ENCODE assay signal across 16 cellular contexts in genomic region chr4:76584235-76585152, GRCh38.
DNase-seq lines count a peak whose midpoint lies in the region; ATAC-seq, FAIRE-seq and TF ChIP-seq lines count a peak whose summit lies in the region.
"Had no signal": no experiment of that assay in that cellular context is flagged by ENCODE, and none has a peak within 500 bp of the region (broad histone marks: within the 10 kb centered on the region; RNA-seq: fewer than 3 reads in every experiment).

No MANE protein-coding gene starts in this region.

- intact Hi-C loops in uterus (cut with DNase I; ENCODE audit: low total_unique reads) (no loop called here), cardiac septum (cut with DNase I) (loop anchor here (5.0 to 10.0 kb wide), 4 partner anchors 60 to 360 kb away; partner anchors contain the start of gene SEPTIN11)

- H2AFZ ChIP-seq in SK-N-SH (ENCODE audit: low read depth) (no peak overlapping the region), H1 (ENCODE audit: low read length) (no peak overlapping the region)

- H3K4me2 ChIP-seq in SK-N-SH, result no peak overlapping the region
- no peak overlapping the region for H3K4me2 ChIP-seq in H1 (ENCODE audit: insufficient read depth in 1 of 2, low read depth in 2 of 2, low read length in 2 of 2)

- H2BK15ac ChIP-seq in H1 (ENCODE audit: low read length), result no peak overlapping the region

- no peak overlapping the region for H3K4ac ChIP-seq in H1 (replicated peaks; ENCODE audit: insufficient read length, low read depth, low read length)

- no peaks in the 10 kb centered on the region for H3K9me3 ChIP-seq in SK-N-SH
- H3K9me3 ChIP-seq in H1 (ENCODE audit: insufficient read depth in 2 of 2, low read depth in 1 of 2, low read length in 1 of 2), result no peaks in the 10 kb centered on the region
- no peaks in the 10 kb centered on the region for H3K9me3 ChIP-seq in uterus
- H3K9me3 ChIP-seq: A549 had no signal

- TF ChIP-seq CTCF in SK-N-SH (IDR thresholded peaks at IDR 0.05) (no peak), H1 (IDR thresholded peaks at IDR 0.05; ENCODE audit: control extremely low read depth in 1 of 3, insufficient read depth in 1 of 3, low read depth in 1 of 3, low read length in 3 of 3) (no peak), nephron progenitor cell (IDR thresholded peaks at IDR 0.05) (no peak), uterus (IDR thresholded peaks at IDR 0.05) (no peak)

- H3K79me2 ChIP-seq in SK-N-SH (ENCODE audit: insufficient read depth) (no peaks in the 10 kb centered on the region), H1 (ENCODE audit: control insufficient read depth in 1 of 2, insufficient read depth in 2 of 2, low read length in 2 of 2) (no peaks in the 10 kb centered on the region)

- DNase-seq in SK-N-SH (no peak), H1 (ENCODE audit: low read depth in 1 of 2, low spot score in 2 of 2) (no peak), nephron progenitor cell (no peak), uterus (peak; percentile 33 to 50), NCI-H2227 treated with DMSO at 0.1 percent for 48 hours (lab: John Stamatoyannopoulos, UW) (no peak), hypothalamus (lab: John Stamatoyannopoulos, UW) (no peak), cardiac septum (ENCODE audit: low spot score) (no peak)
- DNase-seq: aorta; CD8-positive, alpha-beta T cell; NCI-H2171 treated with DMSO at 0.1 percent for 48 hours; stimulated activated CD4-positive, alpha-beta T cell treated with anti-CD3 and anti-CD28 coated beads, Interleukin-2, amount 100 ng/mL, for 24 hours; stimulated activated CD8-positive, alpha-beta memory T cell treated with anti-CD3 and anti-CD28 coated beads, Interleukin-4, amount 100 ng/mL, for 48 hours had no signal

- H3K18ac ChIP-seq in H1 (ENCODE audit: extremely low read depth, low read length), result no peak overlapping the region

- H3K27ac ChIP-seq in SK-N-SH (ENCODE audit: low read depth in 2 of 2, low read length in 1 of 2) (peak overlapping the region; percentile 5 to 64; a peak in 3 of 4 replicates), H1 (ENCODE audit: low read depth, low read length) (no peak overlapping the region), uterus (peak overlapping the region; percentile 46 to 74)
- H3K27ac ChIP-seq: SK-N-MC had no signal

- no peak overlapping the region for H2BK120ac ChIP-seq in H1 (replicated peaks; ENCODE audit: low read depth, low read length)

- H3K4me3 Mint-ChIP-seq in nephron progenitor cell, result peak overlapping the region; percentile 85
- H3K4me3 Mint-ChIP-seq: CD8-positive, alpha-beta T cell had no signal

- no peak overlapping the region for H3K56ac ChIP-seq in H1 (replicated peaks; ENCODE audit: insufficient read length, low read depth, low read length)

- no peak overlapping the region; the same call in 1 of the 2 replicates for H2BK12ac ChIP-seq in H1 (ENCODE audit: low read depth, low read length)

- H3K4me1 Mint-ChIP-seq in nephron progenitor cell, result peaks cover 90% of the 10 kb centered on the region

- H3K36me3 ChIP-seq in SK-N-SH (replicated peaks in 1 of 2; ENCODE audit: control insufficient read depth in 1 of 2, insufficient read depth in 2 of 2, low read length in 1 of 2), result no peaks in the 10 kb centered on the region
- H3K36me3 ChIP-seq in H1 (ENCODE audit: control insufficient read depth in 2 of 4, insufficient read depth in 4 of 4, low read length in 3 of 4), result no peaks in the 10 kb centered on the region
- H3K36me3 ChIP-seq in uterus, result no peaks in the 10 kb centered on the region

- TF ChIP-seq RAD21 in SK-N-SH (IDR thresholded peaks at IDR 0.05; ENCODE audit: low read length) (no peak), H1 (IDR thresholded peaks at IDR 0.05 in 1 of 2, conservative IDR thresholded peaks at IDR 0.05 in 1 of 2; ENCODE audit: low read depth in 2 of 2, low read length in 2 of 2) (no peak)

- H3K79me1 ChIP-seq in H1 (ENCODE audit: low read depth, low read length), result no peaks in the 10 kb centered on the region

- WGBS in SK-N-SH (ENCODE audit: low lambda C conversion rate), result 73% methylated on average over 7 of the region's 9 CpGs
- 87% methylated on average over 9 of the region's 9 CpGs; no CpG with 5 or more reads in 1 of the 2 experiments for WGBS in H1 (ENCODE audit: extremely low coverage in 1 of 2, insufficient coverage in 1 of 2, insufficient read length in 1 of 2, insufficient replicate concordance in 2 of 2, low coverage in 1 of 2, low lambda C conversion rate in 2 of 2, missing lambda C conversion rate in 1 of 2), 2 experiments

- POLR2A ChIA-PET in SK-N-SH (lab: Yijun Ruan, JAX) (no interaction called here), H1 (lab: Charles Lee; ENCODE audit: partially characterized antibody) (no interaction called here)

- peaks cover 2% of the 10 kb centered on the region; the same call in 1 of the 2 replicates for H3K23me2 ChIP-seq in H1 (ENCODE audit: low read depth, low read length)

- H3K4me1 ChIP-seq in SK-N-SH (ENCODE audit: control insufficient read depth in 1 of 2, insufficient read depth in 2 of 2, low read depth in 1 of 2, low read length in 1 of 2), result peaks cover 30 to 50% of the 10 kb centered on the region in 2 experiments
- peaks cover 6 to 15% (median 12%) of the 10 kb centered on the region in 4 experiments for H3K4me1 ChIP-seq in H1 (replicated peaks in 1 of 4; ENCODE audit: control insufficient read depth in 3 of 4, insufficient read depth in 4 of 4, low read length in 3 of 4)
- H3K4me1 ChIP-seq in uterus, result no peaks in the 10 kb centered on the region

- H3K14ac ChIP-seq in H1 (ENCODE audit: insufficient read length), result no peak overlapping the region

- H3K36me3 Mint-ChIP-seq in nephron progenitor cell (ENCODE audit: low read depth), result no peaks in the 10 kb centered on the region
- H3K36me3 Mint-ChIP-seq: CD8-positive, alpha-beta T cell had no signal

- peaks cover 3% of the 10 kb centered on the region for H3K27me3 Mint-ChIP-seq in nephron progenitor cell (ENCODE audit: low read depth, poor library complexity)

- no peak overlapping the region for H4K8ac ChIP-seq in H1 (ENCODE audit: extremely low read depth, insufficient read depth, low read length)

- no peak overlapping the region for H4K5ac ChIP-seq in H1 (ENCODE audit: insufficient read length, low read depth, low read length)

- H3K23ac ChIP-seq in H1 (ENCODE audit: insufficient read length), result no peak overlapping the region

- H4K20me1 ChIP-seq in SK-N-SH (ENCODE audit: insufficient read depth) (no peaks in the 10 kb centered on the region), H1 (replicated peaks in 1 of 2; ENCODE audit: control insufficient read depth in 1 of 2, insufficient read depth in 2 of 2, low read length in 2 of 2) (no peaks in the 10 kb centered on the region)

- H3K4me3 ChIP-seq in SK-N-SH (ENCODE audit: low read depth in 2 of 2, low read length in 1 of 2) (no peak overlapping the region), H1 (ENCODE audit: extremely low read depth in 1 of 4, insufficient read depth in 2 of 4, low read depth in 3 of 4, low read length in 4 of 4) (no peak overlapping the region), uterus (no peak overlapping the region)
- H3K4me3 ChIP-seq: SK-N-MC had no signal

- H3K27me3 ChIP-seq in SK-N-SH (ENCODE audit: insufficient read depth), result no peaks in the 10 kb centered on the region
- H3K27me3 ChIP-seq in H1 (replicated peaks in 1 of 4; ENCODE audit: control insufficient read depth in 3 of 4, extremely low read depth in 1 of 4, insufficient read depth in 3 of 4, low read length in 3 of 4), result no peaks in the 10 kb centered on the region
- no peaks in the 10 kb centered on the region for H3K27me3 ChIP-seq in uterus

- peaks cover 22% of the 10 kb centered on the region for H3F3A ChIP-seq in SK-N-SH (replicated peaks; ENCODE audit: insufficient read depth)

- no peak for ATAC-seq in SK-N-SH treated with all-trans-retinoic acid at 6 μM for 48 hours
- ATAC-seq: A549; CD8-positive, alpha-beta T cell had no signal

- H3K27ac Mint-ChIP-seq in nephron progenitor cell, result peak overlapping the region; percentile 64
- H3K27ac Mint-ChIP-seq: CD8-positive, alpha-beta T cell had no signal

- no peak overlapping the region for H2BK5ac ChIP-seq in H1 (ENCODE audit: low read depth, low read length)

- no peak for FAIRE-seq in H1 (lab: Jason Lieb, UNC)
- FAIRE-seq: A549, G401.6 had no signal

- no peak overlapping the region for H4K91ac ChIP-seq in H1 (replicated peaks; ENCODE audit: insufficient read length, low read length)

- H3K9ac ChIP-seq in SK-N-SH, result peak overlapping the region; percentile 12; the same call in 1 of the 2 replicates
- no peak overlapping the region for H3K9ac ChIP-seq in H1 (replicated peaks in 1 of 4; ENCODE audit: extremely low read depth in 1 of 4, low read depth in 3 of 4, low read length in 3 of 4)

- peak overlapping the region; percentile 41; the same call in 1 of the 2 replicates for H2AK5ac ChIP-seq in H1 (ENCODE audit: low read depth, low read length)

- CTCF ChIA-PET in SK-N-SH (lab: Yijun Ruan, JAX) (interaction anchor here (0.8 kb wide), 1 partner anchor 104 kb away, joined by 4 read pairs; no protein-coding TSS in a partner anchor), H1 (lab: Charles Lee; ENCODE audit: partially characterized antibody) (interaction anchor here (0.6 to 2.1 kb wide), 9 partner anchors 13 to 166 kb away, joined by 3 to 5 read pairs (median 3); no protein-coding TSS in a partner anchor)

- TF ChIP-seq POLR2A in H1 (IDR thresholded peaks at IDR 0.05; ENCODE audit: control extremely low read depth in 1 of 2, low read depth in 2 of 2, low read length in 2 of 2), result no peak
- no peak for TF ChIP-seq POLR2A in uterus (IDR thresholded peaks at IDR 0.05)

- no peaks in the 10 kb centered on the region for H3K9me3 Mint-ChIP-seq in nephron progenitor cell
- H3K9me3 Mint-ChIP-seq: CD8-positive, alpha-beta T cell had no signal

- 0 out of 4 replicates have a peak, but pooled peaks of 1 of the 2 experiments have one; percentile 34 for TF ChIP-seq EP300 in SK-N-SH (IDR thresholded peaks at IDR 0.05; ENCODE audit: borderline replicate concordance in 1 of 2, low read depth in 1 of 2, low read length in 1 of 2)
- TF ChIP-seq EP300 in H1 (IDR thresholded peaks at IDR 0.05; ENCODE audit: borderline replicate concordance in 1 of 2, low read depth in 2 of 2, low read length in 2 of 2), result no peak

- H2BK20ac ChIP-seq in H1 (ENCODE audit: low read length), result 0 out of 2 replicates have a peak overlapping the region, but pooled peaks have one; percentile 40

- no peaks in the 10 kb centered on the region for H3K9me2 ChIP-seq in SK-N-SH

TF ChIP-seq in SK-N-SH, 30 proteins besides CTCF, POLR2A, EP300 and RAD21 (continues in another document):
- TF ChIP-seq MEF2A (IDR thresholded peaks at IDR 0.05; ENCODE audit: borderline replicate concordance, low read depth) (no peak), POLR2AphosphoS5 (IDR thresholded peaks at IDR 0.05; ENCODE audit: low read depth, low read length) (no peak), ELF1 (IDR thresholded peaks at IDR 0.05) (no peak)

TF ChIP-seq in SK-N-SH treated with all-trans-retinoic acid at 6 μM for 48 hours, 23 proteins besides CTCF, POLR2A, EP300 and RAD21 (continues in another document):
- no peak for TF ChIP-seq ESRRG (CRISPR knock-in tag; IDR thresholded peaks at IDR 0.05)

TF ChIP-seq in H1, 55 proteins besides CTCF, POLR2A, EP300 and RAD21:
- TF ChIP-seq POLR2AphosphoS5 (IDR thresholded peaks at IDR 0.05; ENCODE audit: low read depth, low read length), result no peak
- TF ChIP-seq SUZ12 (IDR thresholded peaks at IDR 0.05; ENCODE audit: low read length), result no peak
- TF ChIP-seq YY1 (IDR thresholded peaks at IDR 0.05; ENCODE audit: low read depth, low read length), result no peak
- no peak for TF ChIP-seq TEAD4 (IDR thresholded peaks at IDR 0.05; ENCODE audit: low read depth, low read length)
- TF ChIP-seq SP1 (IDR thresholded peaks at IDR 0.05; ENCODE audit: low read depth, low read length), result no peak
TF ChIP-seq in H1: peak in this region for 0.

Comparison
In these comparisons a context has a peak if more than half of its experiments do, and no peak if none do; other contexts are left out.
1. DNase-seq: peak in uterus (2 of 2); none in SK-N-SH (single experiment), H1 (0 of 2), nephron progenitor cell (single experiment), NCI-H2227 treated with DMSO at 0.1 percent for 48 hours (single experiment), hypothalamus (0 of 51) and cardiac septum (single experiment).